ENCODE assay signal across 21 cellular contexts in the genomic region with DNA sequence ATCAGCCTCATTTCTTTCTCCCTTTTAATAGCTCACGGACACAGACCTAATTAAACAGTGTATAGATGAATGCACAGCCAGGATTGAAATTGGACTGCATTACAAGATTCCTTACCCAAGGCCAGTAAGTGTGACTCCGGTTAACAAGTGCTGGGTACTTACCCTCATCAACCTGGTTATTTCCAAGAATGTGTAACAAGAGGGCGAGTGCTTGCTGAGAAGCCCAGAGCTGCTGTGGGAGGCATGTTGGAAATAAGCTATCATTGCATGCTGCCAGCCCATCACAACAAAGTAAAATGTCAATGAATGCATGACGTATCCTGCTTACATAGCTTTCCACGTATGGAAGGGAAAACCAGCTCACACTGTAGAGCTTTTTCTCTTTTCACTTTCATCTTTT. TPM values are rescaled to one million over a fixed set of nuclear protein-coding genes. Genes with fewer than 3 reads are reported as not detected.
A peak's percentile ranks its signal among the peaks of the same experiment; 100 is the strongest.
DNase-seq lines count a peak whose midpoint lies in the region; ATAC-seq and TF ChIP-seq lines count a peak whose summit lies in the region.
"Had no signal": no experiment of that assay in that cellular context is flagged by ENCODE, and none has a peak within 500 bp of the region (broad histone marks: within the 10 kb centered on the region; RNA-seq: fewer than 3 reads in every experiment).

No MANE protein-coding gene starts in this region.

- TF ChIP-seq CTCF in lower lobe of right lung (IDR thresholded peaks at IDR 0.05), result no peak
- TF ChIP-seq CTCF in sigmoid colon (IDR thresholded peaks at IDR 0.05), result no peak

- peak overlapping the region; percentile 36 for H3K27ac Mint-ChIP-seq in activated T-helper 17 cell treated with anti-CD3 and anti-CD28 coated beads, Interleukin-2, amount 50 U/mL, for 72 hours
- H3K27ac Mint-ChIP-seq in activated naive CD8-positive, alpha-beta T cell treated with anti-CD3 and anti-CD28 coated beads for 36 hours, result peak overlapping the region; percentile 52
- H3K27ac Mint-ChIP-seq in stimulated activated naive CD8-positive, alpha-beta T cell treated with anti-CD3 and anti-CD28 coated beads, Interleukin-15, Interleukin-2, amounts not matched to agents 100 ng/mL and 50 ng/mL, for 24 hours, result peak overlapping the region; percentile 14
- H3K27ac Mint-ChIP-seq: CD4-positive, CD25-positive, alpha-beta regulatory T cell; CD8-positive, alpha-beta memory T cell; GM23338 had no signal

- H3K4me3 ChIP-seq in lower lobe of right lung (no peak overlapping the region), sigmoid colon (no peak overlapping the region)
- H3K4me3 ChIP-seq: GM12878, GM23338 had no signal

- H3K9me3 ChIP-seq in lower lobe of right lung (no peaks in the 10 kb centered on the region), sigmoid colon (no peaks in the 10 kb centered on the region)
- H3K9me3 ChIP-seq: BE2C had no signal

- H3K4me3 Mint-ChIP-seq in activated T-helper 17 cell treated with anti-CD3 and anti-CD28 coated beads, Interleukin-2, amount 50 U/mL, for 72 hours, result no peak overlapping the region
- no peak overlapping the region for H3K4me3 Mint-ChIP-seq in activated naive CD8-positive, alpha-beta T cell treated with anti-CD3 and anti-CD28 coated beads for 36 hours
- H3K4me3 Mint-ChIP-seq in stimulated activated naive CD8-positive, alpha-beta T cell treated with anti-CD3 and anti-CD28 coated beads, Interleukin-15, Interleukin-2, amounts not matched to agents 100 ng/mL and 50 ng/mL, for 24 hours, result no peak overlapping the region
- H3K4me3 Mint-ChIP-seq: CD4-positive, CD25-positive, alpha-beta regulatory T cell; CD8-positive, alpha-beta memory T cell; GM23338 had no signal

- H3K27ac ChIP-seq in lower lobe of right lung (no peak overlapping the region), sigmoid colon (no peak overlapping the region)

- peaks cover 28% of the 10 kb centered on the region for H3K36me3 ChIP-seq in lower lobe of right lung
- peaks cover 0 to 23% (median 1%) of the 10 kb centered on the region in 4 donors for H3K36me3 ChIP-seq in sigmoid colon
- H3K36me3 ChIP-seq: BE2C had no signal

- H3K4me1 Mint-ChIP-seq in activated T-helper 17 cell treated with anti-CD3 and anti-CD28 coated beads, Interleukin-2, amount 50 U/mL, for 72 hours, result no peaks in the 10 kb centered on the region
- H3K4me1 Mint-ChIP-seq in activated naive CD8-positive, alpha-beta T cell treated with anti-CD3 and anti-CD28 coated beads for 36 hours, result peaks cover 24% of the 10 kb centered on the region
- peaks cover 29% of the 10 kb centered on the region for H3K4me1 Mint-ChIP-seq in stimulated activated naive CD8-positive, alpha-beta T cell treated with anti-CD3 and anti-CD28 coated beads, Interleukin-15, Interleukin-2, amounts not matched to agents 100 ng/mL and 50 ng/mL, for 24 hours (ENCODE audit: low read depth)

- no peak for TF ChIP-seq EP300 in sigmoid colon (IDR thresholded peaks at IDR 0.05)

- peaks cover 12% of the 10 kb centered on the region for H3K4me1 ChIP-seq in lower lobe of right lung
- H3K4me1 ChIP-seq in sigmoid colon, result peaks cover 0 to 7% (median 0%) of the 10 kb centered on the region in 4 donors

- intact Hi-C loops in lower lobe of right lung (cut with DNase I) (no loop called here), sigmoid colon (cut with DNase I) (no loop called here)

- no peaks in the 10 kb centered on the region for H3K27me3 ChIP-seq in lower lobe of right lung (ENCODE audit: low read depth)
- no peaks in the 10 kb centered on the region for H3K27me3 ChIP-seq in sigmoid colon
- H3K27me3 ChIP-seq: BE2C had no signal

- no peaks in the 10 kb centered on the region for H3K9me3 Mint-ChIP-seq in activated T-helper 17 cell treated with anti-CD3 and anti-CD28 coated beads, Interleukin-2, amount 50 U/mL, for 72 hours
- no peaks in the 10 kb centered on the region for H3K9me3 Mint-ChIP-seq in activated naive CD8-positive, alpha-beta T cell treated with anti-CD3 and anti-CD28 coated beads for 36 hours
- H3K9me3 Mint-ChIP-seq in stimulated activated naive CD8-positive, alpha-beta T cell treated with anti-CD3 and anti-CD28 coated beads, Interleukin-15, Interleukin-2, amounts not matched to agents 100 ng/mL and 50 ng/mL, for 24 hours, result no peaks in the 10 kb centered on the region
- H3K9me3 Mint-ChIP-seq: CD4-positive, CD25-positive, alpha-beta regulatory T cell; CD8-positive, alpha-beta memory T cell; GM23338 had no signal

- WGBS in sigmoid colon, 2 donors, result 95% methylated on average over 5 of the region's 5 CpGs

- peak; percentile 74 for ATAC-seq in activated T-helper 17 cell treated with anti-CD3 and anti-CD28 coated beads, Interleukin-2, amount 50 U/mL, for 72 hours (replicated peaks)
- ATAC-seq in lower lobe of right lung (peak; percentile 13 to 35), GM21423 (IDR thresholded peaks at IDR 0.05; ENCODE audit: unreplicated experiment) (no peak)
- ATAC-seq: GM12878, GM23338 had no signal

- TF ChIP-seq POLR2A in sigmoid colon (IDR thresholded peaks at IDR 0.05), result no peak

- H3K27me3 Mint-ChIP-seq in activated T-helper 17 cell treated with anti-CD3 and anti-CD28 coated beads, Interleukin-2, amount 50 U/mL, for 72 hours, result no peaks in the 10 kb centered on the region
- no peaks in the 10 kb centered on the region for H3K27me3 Mint-ChIP-seq in activated naive CD8-positive, alpha-beta T cell treated with anti-CD3 and anti-CD28 coated beads for 36 hours
- no peaks in the 10 kb centered on the region for H3K27me3 Mint-ChIP-seq in stimulated activated naive CD8-positive, alpha-beta T cell treated with anti-CD3 and anti-CD28 coated beads, Interleukin-15, Interleukin-2, amounts not matched to agents 100 ng/mL and 50 ng/mL, for 24 hours
- H3K27me3 Mint-ChIP-seq: CD4-positive, CD25-positive, alpha-beta regulatory T cell; CD8-positive, alpha-beta memory T cell had no signal

- peak; percentile 7 for DNase-seq in activated naive CD8-positive, alpha-beta T cell treated with anti-CD3 and anti-CD28 coated beads for 36 hours
- DNase-seq in lower lobe of right lung (no peak), GM19240 (ENCODE audit: insufficient read length, low spot score) (no peak), sigmoid colon (no peak)
- DNase-seq: ACHN; BE2C; C1 segment of cervical spinal cord; CD4-positive, CD25-positive, alpha-beta regulatory T cell; CD8-positive, alpha-beta memory T cell; COR-L47; DMS 273 treated with DMSO at 0.1 percent for 48 hours; DMS53; DND-41; EL; HCEC 1CT; IMR-90 had no signal

- H3K36me3 Mint-ChIP-seq in activated T-helper 17 cell treated with anti-CD3 and anti-CD28 coated beads, Interleukin-2, amount 50 U/mL, for 72 hours (ENCODE audit: low read depth), result peaks cover 76% of the 10 kb centered on the region
- H3K36me3 Mint-ChIP-seq in activated naive CD8-positive, alpha-beta T cell treated with anti-CD3 and anti-CD28 coated beads for 36 hours, result peaks cover 20% of the 10 kb centered on the region
- H3K36me3 Mint-ChIP-seq in stimulated activated naive CD8-positive, alpha-beta T cell treated with anti-CD3 and anti-CD28 coated beads, Interleukin-15, Interleukin-2, amounts not matched to agents 100 ng/mL and 50 ng/mL, for 24 hours (ENCODE audit: low read depth), result peaks cover 53% of the 10 kb centered on the region

RNA-seq across cellular contexts. Expression of gene LYRM1, which starts 19.5 kb away (rescaled TPM):
- 10 to 100 TPM; 21.0 to 39.7 TPM for total RNA-seq in activated T-helper 17 cell treated with anti-CD3 and anti-CD28 coated beads, Interleukin-2, amount 50 U/mL, for 72 hours
- 10 to 100 TPM; 22.8 to 25.0 TPM for total RNA-seq in activated naive CD8-positive, alpha-beta T cell treated with anti-CD3 and anti-CD28 coated beads for 36 hours
- total RNA-seq in lower lobe of right lung, result 23.3 TPM
- 10 to 100 TPM; 38.5 to 85.6 (median 53.4) TPM for total RNA-seq in sigmoid colon
- polyA plus RNA-seq in sigmoid colon, result 10 to 100 TPM; 31.2 to 43.7 (median 34.8) TPM

RNA-seq across cellular contexts. Expression of gene DCUN1D3, which starts 19.9 kb away (rescaled TPM):
- 10 to 100 TPM; 14.7 to 25.0 TPM for total RNA-seq in activated T-helper 17 cell treated with anti-CD3 and anti-CD28 coated beads, Interleukin-2, amount 50 U/mL, for 72 hours
- total RNA-seq in activated naive CD8-positive, alpha-beta T cell treated with anti-CD3 and anti-CD28 coated beads for 36 hours, result 1 to 10 TPM; 7.7 to 8.2 TPM
- 20.7 TPM for total RNA-seq in lower lobe of right lung
- 10 to 100 TPM; 10.8 to 21.6 (median 16.2) TPM for total RNA-seq in sigmoid colon
- 1 to 10 TPM; 3.0 to 5.0 (median 3.9) TPM for polyA plus RNA-seq in sigmoid colon
